8 cellular contexts compared by ENCODE assay signal in the genomic region with DNA sequence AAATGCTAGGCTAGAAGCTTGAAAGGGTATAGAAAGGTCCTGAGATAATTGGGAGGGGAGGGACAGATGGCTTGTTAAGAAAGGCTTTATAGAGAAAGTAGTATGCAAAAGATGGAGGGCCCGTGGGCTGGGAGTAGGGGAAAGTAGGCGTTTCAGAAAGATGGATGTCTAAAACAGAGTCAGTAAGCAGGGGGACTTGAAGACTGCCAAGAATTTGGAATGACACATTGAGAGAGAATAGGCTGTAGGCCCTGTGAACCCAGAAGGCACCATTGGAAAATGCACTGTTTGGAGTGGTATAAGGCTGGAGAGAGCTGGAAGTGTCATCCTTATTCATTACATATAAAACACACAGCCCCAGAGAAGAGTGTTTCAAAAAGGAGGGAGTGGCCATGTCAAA. TPM values are rescaled to one million over a fixed set of nuclear protein-coding genes. Genes with fewer than 3 reads are reported as not detected.
DNase-seq lines count a peak whose midpoint lies in the region; ATAC-seq and TF ChIP-seq lines count a peak whose summit lies in the region.

No MANE protein-coding gene starts in this region.

- H3K36me3 ChIP-seq in endocrine pancreas (ENCODE audit: control insufficient read depth, insufficient read depth, low read length), result no peaks in the 10 kb centered on the region

- no peak overlapping the region for H3K27ac ChIP-seq in RWPE1

- no peaks in the 10 kb centered on the region for H3K27me3 ChIP-seq in endocrine pancreas (ENCODE audit: control insufficient read depth, insufficient read depth, low read length)

- CTCF ChIA-PET in RWPE1 (lab: Yijun Ruan, JAX), result no interaction called here

- no peaks in the 10 kb centered on the region for H3K27me3 Mint-ChIP-seq in activated T-cell treated with anti-CD3 and anti-CD28 coated beads, Interleukin-2, amount 50 U/mL, for 4 hours (ENCODE audit: low read depth)
- no peaks in the 10 kb centered on the region for H3K27me3 Mint-ChIP-seq in natural killer cell treated with Interleukin-12 subunit alpha and Interleukin-12 subunit beta and Interleukin-15 and Interleukin-18, amount 100 ng/mL, for 72 hours

- H3K4me1 Mint-ChIP-seq in activated T-cell treated with anti-CD3 and anti-CD28 coated beads, Interleukin-2, amount 50 U/mL, for 4 hours (ENCODE audit: low read depth), result peaks cover 41% of the 10 kb centered on the region
- peaks cover 32 to 43% of the 10 kb centered on the region in 2 donors for H3K4me1 Mint-ChIP-seq in natural killer cell treated with Interleukin-12 subunit alpha and Interleukin-12 subunit beta and Interleukin-15 and Interleukin-18, amount 100 ng/mL, for 72 hours (ENCODE audit: low read depth in 2 of 2)

- no peak for ATAC-seq in activated T-cell treated with anti-CD3 and anti-CD28 coated beads, Interleukin-2, amount 50 U/mL, for 4 hours
- ATAC-seq in natural killer cell treated with Interleukin-12 subunit alpha and Interleukin-12 subunit beta and Interleukin-15 and Interleukin-18, amount 100 ng/mL, for 72 hours, result no peak

- peak overlapping the region; percentile 89 for H3K4me3 Mint-ChIP-seq in activated T-cell treated with anti-CD3 and anti-CD28 coated beads, Interleukin-2, amount 50 U/mL, for 4 hours
- H3K4me3 Mint-ChIP-seq in natural killer cell treated with Interleukin-12 subunit alpha and Interleukin-12 subunit beta and Interleukin-15 and Interleukin-18, amount 100 ng/mL, for 72 hours, result peak overlapping the region; percentile 96

- DNase-seq in activated T-cell treated with anti-CD3 and anti-CD28 coated beads, Interleukin-2, amount 50 U/mL, for 4 hours, result no peak
- DNase-seq in activated T-cell treated with anti-CD3 and anti-CD28 coated beads for 4 hours, result no peak
- peak; percentile 26 for DNase-seq in RWPE1 (ENCODE audit: low spot score)
- no peak for DNase-seq in natural killer cell treated with Interleukin-12 subunit alpha and Interleukin-12 subunit beta and Interleukin-15 and Interleukin-18, amount 100 ng/mL, for 72 hours (ENCODE audit: low spot score)
- no peak for DNase-seq in posterior cingulate gyrus
- no peak for DNase-seq in pons (ENCODE audit: low spot score)
- no peak for DNase-seq in H4 (ENCODE audit: low spot score)

- POLR2A ChIA-PET in RWPE1 (lab: Yijun Ruan, JAX; ENCODE audit: low non-redundant PET), result no interaction called here

- peak overlapping the region; percentile 80 to 98 for H3K27ac Mint-ChIP-seq in natural killer cell treated with Interleukin-12 subunit alpha and Interleukin-12 subunit beta and Interleukin-15 and Interleukin-18, amount 100 ng/mL, for 72 hours

- peak overlapping the region; percentile 81 for H3K9ac ChIP-seq in endocrine pancreas (ENCODE audit: control insufficient read depth, insufficient read depth, low read length)

- no peaks in the 10 kb centered on the region for H3K9me3 ChIP-seq in endocrine pancreas (ENCODE audit: control insufficient read depth, low read length)

- H3K4me1 ChIP-seq in endocrine pancreas (ENCODE audit: control insufficient read depth, insufficient read depth, low read length), result peaks cover 24% of the 10 kb centered on the region

- H3K9me3 Mint-ChIP-seq in activated T-cell treated with anti-CD3 and anti-CD28 coated beads, Interleukin-2, amount 50 U/mL, for 4 hours, result no peaks in the 10 kb centered on the region
- H3K9me3 Mint-ChIP-seq in natural killer cell treated with Interleukin-12 subunit alpha and Interleukin-12 subunit beta and Interleukin-15 and Interleukin-18, amount 100 ng/mL, for 72 hours, result no peaks in the 10 kb centered on the region

- no peak for TF ChIP-seq CTCF in RWPE1 (conservative IDR thresholded peaks at IDR 0.05; ENCODE audit: low read depth)

- intact Hi-C loops in posterior cingulate gyrus (cut with DNase I), result loop anchor here (5.0 kb wide), 2 partner anchors 179 to 311 kb away; partner anchors contain the start of gene PTPN2

- peaks cover 15% of the 10 kb centered on the region for H3K36me3 Mint-ChIP-seq in activated T-cell treated with anti-CD3 and anti-CD28 coated beads, Interleukin-2, amount 50 U/mL, for 4 hours (ENCODE audit: insufficient read depth)
- peaks cover 17% of the 10 kb centered on the region for H3K36me3 Mint-ChIP-seq in natural killer cell treated with Interleukin-12 subunit alpha and Interleukin-12 subunit beta and Interleukin-15 and Interleukin-18, amount 100 ng/mL, for 72 hours

- H3K4me3 ChIP-seq in endocrine pancreas (ENCODE audit: control insufficient read depth, insufficient read depth, low read length), result peak overlapping the region; percentile 99

RNA-seq across cellular contexts. Expression of gene PSMG2, which starts 0.9 kb away (rescaled TPM):
- 100 to 1,000 TPM in 1 of 3 donors, 10 to 100 TPM in 2; 96.9 to 103 (median 99.1) TPM for total RNA-seq in activated T-cell treated with anti-CD3 and anti-CD28 coated beads, Interleukin-2, amount 50 U/mL, for 4 hours
- 10 to 100 TPM; 72.1 to 80.5 TPM for total RNA-seq in natural killer cell treated with Interleukin-12 subunit alpha and Interleukin-12 subunit beta and Interleukin-15 and Interleukin-18, amount 100 ng/mL, for 72 hours
- 142 and 149 TPM in 2 replicates for total RNA-seq in H4 (2014; rRNA removed; shearing (Covaris generic))

RNA-seq across cellular contexts. Expression of gene CEP76, which starts 1.2 kb away (rescaled TPM):
- total RNA-seq in activated T-cell treated with anti-CD3 and anti-CD28 coated beads, Interleukin-2, amount 50 U/mL, for 4 hours, result 10 to 100 TPM; 11.1 to 12.3 (median 11.5) TPM
- 10 to 100 TPM; 10.1 to 14.4 TPM for total RNA-seq in natural killer cell treated with Interleukin-12 subunit alpha and Interleukin-12 subunit beta and Interleukin-15 and Interleukin-18, amount 100 ng/mL, for 72 hours
- total RNA-seq in H4 (2014; rRNA removed; shearing (Covaris generic)), result 12.3 and 13.2 TPM in 2 replicates

RNA-seq across cellular contexts. Expression of gene SPIRE1, which starts 45.8 kb away (rescaled TPM):
- 1 to 10 TPM; 2.2 to 4.3 (median 3.2) TPM for total RNA-seq in activated T-cell treated with anti-CD3 and anti-CD28 coated beads, Interleukin-2, amount 50 U/mL, for 4 hours
- total RNA-seq in natural killer cell treated with Interleukin-12 subunit alpha and Interleukin-12 subunit beta and Interleukin-15 and Interleukin-18, amount 100 ng/mL, for 72 hours, result 10 to 100 TPM in 1 of 2 donors, 1 to 10 TPM in 1; 7.8 to 12.0 TPM
- total RNA-seq in H4 (2014; rRNA removed; shearing (Covaris generic)), result 8.9 and 10.7 TPM in 2 replicates
